In genomic region chr18:32770181-32770650, GRCh38 we compare ENCODE assay signal across 10 cellular contexts. TPM values are rescaled to one million over a fixed set of nuclear protein-coding genes. Genes with fewer than 3 reads are reported as not detected.
A peak's percentile ranks its signal among the peaks of the same experiment; 100 is the strongest.
DNase-seq lines count a peak whose midpoint lies in the region; ATAC-seq lines count a peak whose summit lies in the region.
"Had no signal": no experiment of that assay in that cellular context is flagged by ENCODE, and none has a peak within 500 bp of the region (broad histone marks: within the 10 kb centered on the region; RNA-seq: fewer than 3 reads in every experiment).

No MANE protein-coding gene starts in this region.

- DNase-seq in DMS79 treated with DMSO at 0.1 percent for 48 hours (lab: John Stamatoyannopoulos, UW) (peak; percentile 18), DMS79 (lab: John Stamatoyannopoulos, UW) (no peak), T-helper 17 cell (no peak), islet precursor cell (peak; percentile 55), anterior cingulate cortex (lab: John Stamatoyannopoulos, UW) (no peak), MV-4-11 (lab: John Stamatoyannopoulos, UW) (no peak)
- DNase-seq in stimulated activated effector memory CD8-positive, alpha-beta T cell treated with anti-CD3 and anti-CD28 coated beads, Interleukin-12 subunit alpha, Interleukin-12 subunit beta, amount 100 ng/mL, for 72 hours (ENCODE audit: low spot score in 2 of 2) = no peak
- DNase-seq: activated naive CD4-positive, alpha-beta T cell treated with anti-CD3 and anti-CD28 coated beads, Interleukin-2, amount 50 U/mL, for 16 hours; KBM-7 had no signal

- peaks cover 10% of the 10 kb centered on the region for H3K4me1 Mint-ChIP-seq in T-helper 17 cell
- H3K4me1 Mint-ChIP-seq in stimulated activated effector memory CD8-positive, alpha-beta T cell treated with anti-CD3 and anti-CD28 coated beads, Interleukin-12 subunit alpha, Interleukin-12 subunit beta, amount 100 ng/mL, for 72 hours = no peaks in the 10 kb centered on the region

- ATAC-seq in T-helper 17 cell = no peak
- peak; percentile 17 for ATAC-seq in stimulated activated effector memory CD8-positive, alpha-beta T cell treated with anti-CD3 and anti-CD28 coated beads, Interleukin-12 subunit alpha, Interleukin-12 subunit beta, amount 100 ng/mL, for 72 hours
- ATAC-seq in HG02798 (IDR thresholded peaks at IDR 0.05; ENCODE audit: poor library complexity, unreplicated experiment) = no peak

- H3K36me3 Mint-ChIP-seq in T-helper 17 cell (ENCODE audit: low read depth) = peaks cover 2% of the 10 kb centered on the region
- no peaks in the 10 kb centered on the region for H3K36me3 Mint-ChIP-seq in stimulated activated effector memory CD8-positive, alpha-beta T cell treated with anti-CD3 and anti-CD28 coated beads, Interleukin-12 subunit alpha, Interleukin-12 subunit beta, amount 100 ng/mL, for 72 hours

- H3K27me3 Mint-ChIP-seq in T-helper 17 cell = peaks cover 50% of the 10 kb centered on the region

- H3K4me3 Mint-ChIP-seq in T-helper 17 cell = peak overlapping the region; percentile 79
- H3K4me3 Mint-ChIP-seq in stimulated activated effector memory CD8-positive, alpha-beta T cell treated with anti-CD3 and anti-CD28 coated beads, Interleukin-12 subunit alpha, Interleukin-12 subunit beta, amount 100 ng/mL, for 72 hours = peak overlapping the region; percentile 15

- no peaks in the 10 kb centered on the region for H3K9me3 Mint-ChIP-seq in stimulated activated effector memory CD8-positive, alpha-beta T cell treated with anti-CD3 and anti-CD28 coated beads, Interleukin-12 subunit alpha, Interleukin-12 subunit beta, amount 100 ng/mL, for 72 hours

- no peaks in the 10 kb centered on the region for H3K9me3 ChIP-seq in T-helper 17 cell (ENCODE audit: control insufficient read depth, low read length, poor library complexity, severe bottlenecking)

- H3K27ac Mint-ChIP-seq in T-helper 17 cell = no peak overlapping the region
- no peak overlapping the region for H3K27ac Mint-ChIP-seq in stimulated activated effector memory CD8-positive, alpha-beta T cell treated with anti-CD3 and anti-CD28 coated beads, Interleukin-12 subunit alpha, Interleukin-12 subunit beta, amount 100 ng/mL, for 72 hours

RNA-seq across cellular contexts. Expression of gene KLHL14, which starts 2.6 kb away (rescaled TPM):
- under 1 TPM in 1 of 2 donors, not detected in 1; 0.77 TPM for total RNA-seq in T-helper 17 cell

Comparison
In these comparisons a context has a peak if more than half of its experiments do, and no peak if none do; other contexts are left out.
1. DNase-seq: peak in DMS79 treated with DMSO at 0.1 percent for 48 hours (single experiment) and islet precursor cell (single experiment); none in DMS79 (single experiment), T-helper 17 cell (0 of 3), stimulated activated effector memory CD8-positive, alpha-beta T cell treated with anti-CD3 and anti-CD28 coated beads, Interleukin-12 subunit alpha, Interleukin-12 subunit beta, amount 100 ng/mL, for 72 hours (0 of 2), anterior cingulate cortex (0 of 58) and MV-4-11 (single experiment).